ENCODE assay signal across 38 cellular contexts in the genomic region with DNA sequence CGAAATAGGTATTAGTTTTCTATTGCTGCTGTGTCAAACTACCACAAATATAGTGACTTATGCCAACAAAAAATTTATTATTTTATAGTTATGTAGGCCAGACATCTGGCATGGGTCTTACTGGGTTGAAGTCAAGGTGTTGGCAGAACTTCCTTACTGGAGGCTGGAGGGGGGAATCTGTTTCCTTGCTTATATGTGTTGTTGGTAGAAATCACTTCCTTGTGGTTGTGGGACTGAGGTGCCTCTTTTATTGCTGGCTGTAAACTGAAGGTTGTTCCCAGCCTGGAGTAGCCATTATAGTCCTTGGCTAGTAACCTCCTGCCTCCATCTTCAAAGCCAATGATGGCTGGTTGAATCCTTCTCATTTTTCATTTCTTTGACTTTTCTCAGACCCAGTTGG.
"Had no signal": no experiment of that assay in that cellular context is flagged by ENCODE, and none has a peak within 500 bp of the region (broad histone marks: within the 10 kb centered on the region; RNA-seq: fewer than 3 reads in every experiment).

No MANE protein-coding gene starts in this region.

- H3K36me3 Mint-ChIP-seq: activated naive CD4-positive, alpha-beta T cell treated with anti-CD3 and anti-CD28 coated beads, Interleukin-2, amount 10 ng/mL, durations not matched to agents 7 days and 5 days; activated naive CD4-positive, alpha-beta T cell treated with anti-CD3 and anti-CD28 coated beads, Interleukin-2, amount 50 U/mL, for 24 hours; activated naive CD8-positive, alpha-beta T cell; activated naive CD8-positive, alpha-beta T cell treated with anti-CD3 and anti-CD28 coated beads, Interleukin-2, amount 10 ng/mL, durations not matched to agents 7 days and 5 days; brain had no signal

- H3K4me1 Mint-ChIP-seq: activated naive CD4-positive, alpha-beta T cell treated with anti-CD3 and anti-CD28 coated beads, Interleukin-2, amount 10 ng/mL, durations not matched to agents 7 days and 5 days; activated naive CD4-positive, alpha-beta T cell treated with anti-CD3 and anti-CD28 coated beads, Interleukin-2, amount 50 U/mL, for 24 hours; activated naive CD8-positive, alpha-beta T cell treated with anti-CD3 and anti-CD28 coated beads, Interleukin-2, amount 10 ng/mL, durations not matched to agents 7 days and 5 days; activated naive CD8-positive, alpha-beta T cell treated with anti-CD3 and anti-CD28 coated beads, Interleukin-2, amount 50 U/mL, for 24 hours; activated T-helper 17 cell treated with anti-CD3 and anti-CD28 coated beads, Interleukin-2, amount 50 U/mL, for 72 hours; brain; central memory CD8-positive, alpha-beta T cell had no signal

- H3K4me3 Mint-ChIP-seq: activated naive CD4-positive, alpha-beta T cell treated with anti-CD3 and anti-CD28 coated beads for 36 hours; activated naive CD4-positive, alpha-beta T cell treated with anti-CD3 and anti-CD28 coated beads, Interleukin-2, amount 10 ng/mL, durations not matched to agents 7 days and 5 days; activated naive CD4-positive, alpha-beta T cell treated with anti-CD3 and anti-CD28 coated beads, Interleukin-2, amount 50 U/mL, for 24 hours; activated naive CD8-positive, alpha-beta T cell; activated naive CD8-positive, alpha-beta T cell treated with anti-CD3 and anti-CD28 coated beads, Interleukin-2, amount 10 ng/mL, durations not matched to agents 7 days and 5 days; activated naive CD8-positive, alpha-beta T cell treated with anti-CD3 and anti-CD28 coated beads, Interleukin-2, amount 50 U/mL, for 24 hours; activated T-cell treated with anti-CD3 and anti-CD28 coated beads, Interleukin-2, amount 50 U/mL, for 24 hours; activated T-cell treated with anti-CD3 and anti-CD28 coated beads, Interleukin-2, amount 50 U/mL, for 4 hours; activated T-cell treated with anti-CD3 and anti-CD28 coated beads, Interleukin-2, amount 50 U/mL, for 72 hours; activated T-helper 1 cell treated with anti-CD3 and anti-CD28 coated beads, Interleukin-12 subunit alpha, Interleukin-12 subunit beta, Interleukin-2, Interleukin-4 antibody, amounts not matched to agents 30 ng/mL and 10 ng/mL and 1 ng/mL, durations not matched to agents 14 hours and 24 hours and 36 hours; activated T-helper 17 cell treated with anti-CD3 and anti-CD28 coated beads, Interleukin-2, amount 50 U/mL, for 72 hours; brain; central memory CD8-positive, alpha-beta T cell had no signal

- ATAC-seq: activated naive CD4-positive, alpha-beta T cell treated with anti-CD3 and anti-CD28 coated beads, Interleukin-2, amount 50 U/mL, for 72 hours; activated naive CD8-positive, alpha-beta T cell treated with anti-CD3 and anti-CD28 coated beads, Interleukin-2, amount 50 U/mL, for 24 hours; activated T-cell treated with anti-CD3 and anti-CD28 coated beads, Interleukin-2, amount 50 U/mL, for 4 hours; activated T-cell treated with anti-CD3 and anti-CD28 coated beads, Interleukin-2, amount 50 U/mL, for 72 hours; activated T-helper 17 cell treated with anti-CD3 and anti-CD28 coated beads, Interleukin-2, amount 50 U/mL, for 72 hours; body of pancreas had no signal

- H3K4me3 ChIP-seq: adrenal gland, ascending aorta, body of pancreas, breast epithelium, cardiac muscle cell had no signal

- H3K9me3 ChIP-seq: adrenal gland, ascending aorta had no signal

- H3K4me1 ChIP-seq: adrenal gland, ascending aorta, body of pancreas, breast epithelium had no signal

- H3K9me3 Mint-ChIP-seq: activated naive CD4-positive, alpha-beta T cell treated with anti-CD3 and anti-CD28 coated beads, Interleukin-2, amount 10 ng/mL, durations not matched to agents 7 days and 5 days; activated naive CD4-positive, alpha-beta T cell treated with anti-CD3 and anti-CD28 coated beads, Interleukin-2, amount 50 U/mL, for 24 hours; activated naive CD4-positive, alpha-beta T cell treated with anti-CD3 and anti-CD28 coated beads, Interleukin-2, amount 50 U/mL, for 72 hours; activated naive CD8-positive, alpha-beta T cell treated with anti-CD3 and anti-CD28 coated beads, Interleukin-2, amount 10 ng/mL, durations not matched to agents 7 days and 5 days; activated naive CD8-positive, alpha-beta T cell treated with anti-CD3 and anti-CD28 coated beads, Interleukin-2, amount 50 U/mL, for 24 hours had no signal

- H3K27me3 Mint-ChIP-seq: activated naive CD4-positive, alpha-beta T cell treated with anti-CD3 and anti-CD28 coated beads, Interleukin-2, amount 10 ng/mL, durations not matched to agents 7 days and 5 days; activated naive CD8-positive, alpha-beta T cell treated with anti-CD3 and anti-CD28 coated beads, Interleukin-2, amount 50 U/mL, for 24 hours; central memory CD8-positive, alpha-beta T cell had no signal

- H3K36me3 ChIP-seq: adrenal gland, ascending aorta, brain microvascular endothelial cell, breast epithelium, cardiac muscle cell had no signal

- H3K27ac Mint-ChIP-seq: activated naive CD4-positive, alpha-beta T cell treated with anti-CD3 and anti-CD28 coated beads for 36 hours; activated naive CD4-positive, alpha-beta T cell treated with anti-CD3 and anti-CD28 coated beads, Interleukin-2, amount 10 ng/mL, durations not matched to agents 7 days and 5 days; activated naive CD4-positive, alpha-beta T cell treated with anti-CD3 and anti-CD28 coated beads, Interleukin-2, amount 50 U/mL, for 24 hours; activated naive CD4-positive, alpha-beta T cell treated with anti-CD3 and anti-CD28 coated beads, Interleukin-2, amount 50 U/mL, for 72 hours; activated naive CD8-positive, alpha-beta T cell; activated naive CD8-positive, alpha-beta T cell treated with anti-CD3 and anti-CD28 coated beads, Interleukin-2, amount 10 ng/mL, durations not matched to agents 7 days and 5 days; activated naive CD8-positive, alpha-beta T cell treated with anti-CD3 and anti-CD28 coated beads, Interleukin-2, amount 50 U/mL, for 24 hours; activated T-cell treated with anti-CD3 and anti-CD28 coated beads, Interleukin-2, amount 50 U/mL, for 24 hours; activated T-cell treated with anti-CD3 and anti-CD28 coated beads, Interleukin-2, amount 50 U/mL, for 72 hours; activated T-helper 1 cell treated with anti-CD3 and anti-CD28 coated beads, Interleukin-12 subunit alpha, Interleukin-12 subunit beta, Interleukin-2, Interleukin-4 antibody, amounts not matched to agents 30 ng/mL and 10 ng/mL and 1 ng/mL, durations not matched to agents 14 hours and 24 hours and 36 hours; activated T-helper 17 cell treated with anti-CD3 and anti-CD28 coated beads, Interleukin-2, amount 50 U/mL, for 72 hours; activated T-helper 2 cell treated with anti-CD3 and anti-CD28 coated beads, Interferon-gamma antibody, Interleukin-2, Interleukin-4, amounts not matched to agents 10 μg/mL and 5 μg/mL and 100 μg/mL, durations not matched to agents 14 hours and 24 hours and 36 hours; brain had no signal

- H3K27ac ChIP-seq: adrenal gland, ascending aorta, body of pancreas, brain microvascular endothelial cell, breast epithelium, cardiac muscle cell had no signal

- H3K27me3 ChIP-seq: adrenal gland, ascending aorta, body of pancreas, brain microvascular endothelial cell, breast epithelium, cardiac muscle cell had no signal

- DNase-seq: activated effector memory CD4-positive, alpha-beta T cell treated with anti-CD3 and anti-CD28 coated beads, Interleukin-2, amount 50 U/mL, for 16 hours; activated effector memory CD4-positive, alpha-beta T cell treated with Interleukin-2 at 50 U/mL for 16 hours; activated gamma-delta T cell; activated gamma-delta T cell treated with Interleukin-2 at 50 U/mL for 16 hours; activated naive CD4-positive, alpha-beta T cell; activated naive CD4-positive, alpha-beta T cell treated with anti-CD3 and anti-CD28 coated beads for 36 hours; activated naive CD4-positive, alpha-beta T cell treated with anti-CD3 and anti-CD28 coated beads, Interleukin-2, amount 10 ng/mL, durations not matched to agents 7 days and 5 days; activated naive CD4-positive, alpha-beta T cell treated with anti-CD3 and anti-CD28 coated beads, Interleukin-2, amount 50 U/mL, for 16 hours; activated naive CD4-positive, alpha-beta T cell treated with Interleukin-2 at 50 U/mL for 16 hours; activated naive CD8-positive, alpha-beta T cell treated with anti-CD3 and anti-CD28 coated beads, Interleukin-2, amount 10 ng/mL, durations not matched to agents 7 days and 5 days; activated naive CD8-positive, alpha-beta T cell treated with anti-CD3 and anti-CD28 coated beads, Interleukin-2, amount 50 U/mL, for 24 hours; activated T-cell treated with anti-CD3 and anti-CD28 coated beads for 4 hours; activated T-cell treated with anti-CD3 and anti-CD28 coated beads, Interleukin-2, amount 50 U/mL, for 1 hour; activated T-cell treated with anti-CD3 and anti-CD28 coated beads, Interleukin-2, amount 50 U/mL, for 24 hours; activated T-cell treated with anti-CD3 and anti-CD28 coated beads, Interleukin-2, amount 50 U/mL, for 4 hours; activated T-cell treated with anti-CD3 and anti-CD28 coated beads, Interleukin-2, amount 50 U/mL, for 48 hours; activated T-cell treated with anti-CD3 and anti-CD28 coated beads, Interleukin-2, amount 50 U/mL, for 72 hours; adrenal gland; amniotic stem cell; amygdala; anterior cingulate cortex; aorta; body of pancreas; brain microvascular endothelial cell; caudate nucleus; central memory CD4-positive, alpha-beta T cell; cerebellar nuclear complex had no signal
